Comparison of ENCODE assay signal across 17 cellular contexts in genomic region chr4:141884070-141884469, GRCh38.
DNase-seq lines count a peak whose midpoint lies in the region; TF ChIP-seq lines count a peak whose summit lies in the region.
"Had no signal": no experiment of that assay in that cellular context is flagged by ENCODE, and none has a peak within 500 bp of the region (broad histone marks: within the 10 kb centered on the region; RNA-seq: fewer than 3 reads in every experiment).

No MANE protein-coding gene starts in this region.

- H3K79me2 ChIP-seq in osteoblast (ENCODE audit: insufficient read depth, low read length) (no peaks in the 10 kb centered on the region), neural progenitor cell (ENCODE audit: low read depth) (no peaks in the 10 kb centered on the region)

- no peak overlapping the region for H3K4me2 ChIP-seq in osteoblast (ENCODE audit: insufficient read depth, low read length)
- no peak overlapping the region for H3K4me2 ChIP-seq in neural progenitor cell
- H3K4me2 ChIP-seq: GM23338 had no signal

- H3K27me3 Mint-ChIP-seq in neural progenitor cell (ENCODE audit: insufficient read depth, low read depth) (peaks cover 2% of the 10 kb centered on the region), HFFc6 (ENCODE audit: insufficient read depth) (no peaks in the 10 kb centered on the region)
- H3K27me3 Mint-ChIP-seq: CD4-positive, alpha-beta T cell; IgD-negative memory B cell had no signal

- H3K27ac Mint-ChIP-seq in neural progenitor cell (no peak overlapping the region), HFFc6 (no peak overlapping the region)
- H3K27ac Mint-ChIP-seq: CD4-positive, alpha-beta T cell; GM23338; IgD-negative memory B cell had no signal

- H3F3A ChIP-seq in neural progenitor cell (ENCODE audit: low read depth): no peaks in the 10 kb centered on the region

- H3K9ac ChIP-seq in colonic mucosa (ENCODE audit: low read depth in 2 of 2, low read length in 2 of 2) (no peak overlapping the region), neural progenitor cell (no peak overlapping the region)

- H3K36me3 Mint-ChIP-seq in neural progenitor cell (no peaks in the 10 kb centered on the region), HFFc6 (ENCODE audit: low read depth) (no peaks in the 10 kb centered on the region)
- H3K36me3 Mint-ChIP-seq: IgD-negative memory B cell had no signal

- no peak overlapping the region for H3K4me3 ChIP-seq in colonic mucosa
- no peak overlapping the region for H3K4me3 ChIP-seq in osteoblast (ENCODE audit: insufficient read depth, low read length)
- no peak overlapping the region for H3K4me3 ChIP-seq in neural progenitor cell
- H3K4me3 ChIP-seq: GM23338 had no signal

- no peak overlapping the region for H3K4me3 Mint-ChIP-seq in neural progenitor cell
- no peak overlapping the region for H3K4me3 Mint-ChIP-seq in HFFc6
- H3K4me3 Mint-ChIP-seq: CD4-positive, alpha-beta T cell; GM23338; IgD-negative memory B cell had no signal

- intact Hi-C loops in colonic mucosa (cut with DNase I) (no loop called here), posterior vena cava (cut with DNase I) (no loop called here)

- H3K9me3 Mint-ChIP-seq in neural progenitor cell: no peaks in the 10 kb centered on the region
- H3K9me3 Mint-ChIP-seq in HFFc6: 0 out of 2 replicates have a peak, but pooled peaks cover 4% of the 10 kb centered on the region
- H3K9me3 Mint-ChIP-seq: CD4-positive, alpha-beta T cell; GM23338 had no signal

- no peaks in the 10 kb centered on the region for H3K27me3 ChIP-seq in colonic mucosa
- no peaks in the 10 kb centered on the region for H3K27me3 ChIP-seq in osteoblast (ENCODE audit: insufficient read depth, low read length)
- no peaks in the 10 kb centered on the region for H3K27me3 ChIP-seq in neural progenitor cell

- peak; percentile 56 for DNase-seq in NCI-H526 (lab: John Stamatoyannopoulos, UW)
- peak; percentile 40 for DNase-seq in colonic mucosa
- peak; percentile 2 for DNase-seq in osteoblast (ENCODE audit: insufficient read length, low spot score, missing footprints)
- DNase-seq in posterior vena cava (ENCODE audit: low spot score): no peak
- DNase-seq in neural progenitor cell (ENCODE audit: low spot score): no peak
- no peak for DNase-seq in NCI-H446 (lab: John Stamatoyannopoulos, UW)
- no peak for DNase-seq in HFFc6
- DNase-seq: AML-193; Caco-2; CD4-positive, alpha-beta T cell; DMS153; DMS79; GDM1; HCEC 1CT had no signal

- H3K36me3 ChIP-seq in colonic mucosa: no peaks in the 10 kb centered on the region
- H3K36me3 ChIP-seq in osteoblast (ENCODE audit: insufficient read depth, low read length): no peaks in the 10 kb centered on the region
- no peaks in the 10 kb centered on the region for H3K36me3 ChIP-seq in neural progenitor cell

- H4K20me1 ChIP-seq in osteoblast (ENCODE audit: insufficient read depth, low read length) (no peaks in the 10 kb centered on the region), neural progenitor cell (ENCODE audit: low read depth) (no peaks in the 10 kb centered on the region)

- H3K4me1 Mint-ChIP-seq in neural progenitor cell (no peaks in the 10 kb centered on the region), HFFc6 (ENCODE audit: low read depth) (no peaks in the 10 kb centered on the region)
- H3K4me1 Mint-ChIP-seq: GM23338 had no signal

- TF ChIP-seq CTCF in colonic mucosa (IDR thresholded peaks at IDR 0.05): no peak
- TF ChIP-seq CTCF in osteoblast (IDR thresholded peaks at IDR 0.05; ENCODE audit: extremely low read depth, low read depth, low read length): no peak
- TF ChIP-seq CTCF in neural progenitor cell (IDR thresholded peaks at IDR 0.05): no peak
- no peak for TF ChIP-seq CTCF in HFFc6 (IDR thresholded peaks at IDR 0.05)

- H3K9me3 ChIP-seq in colonic mucosa (no peaks in the 10 kb centered on the region), osteoblast (ENCODE audit: low read depth, low read length) (no peaks in the 10 kb centered on the region), neural progenitor cell (ENCODE audit: low read depth) (no peaks in the 10 kb centered on the region)
- H3K9me3 ChIP-seq: Caco-2 had no signal

- H2AFZ ChIP-seq in osteoblast (ENCODE audit: low read length): no peak overlapping the region
- no peak overlapping the region for H2AFZ ChIP-seq in neural progenitor cell (replicated peaks)

- H3K4me1 ChIP-seq in colonic mucosa (no peaks in the 10 kb centered on the region), osteoblast (ENCODE audit: insufficient read depth, low read length) (no peaks in the 10 kb centered on the region), neural progenitor cell (no peaks in the 10 kb centered on the region)
- H3K4me1 ChIP-seq: Caco-2 had no signal

- H3K27ac ChIP-seq in colonic mucosa: peak overlapping the region; percentile 50
- no peak overlapping the region for H3K27ac ChIP-seq in osteoblast (ENCODE audit: low read depth, low read length)
- no peak overlapping the region for H3K27ac ChIP-seq in neural progenitor cell
- H3K27ac ChIP-seq: C4-2B had no signal

Comparison
In these comparisons a context has a peak if more than half of its experiments do, and no peak if none do; other contexts are left out.
1. DNase-seq: peak in NCI-H526 (2 of 2), colonic mucosa (single experiment) and osteoblast (single experiment); none in posterior vena cava (single experiment), neural progenitor cell (single experiment), NCI-H446 (0 of 2) and HFFc6 (single experiment).